In genomic region chr3:183058351-183058750, GRCh38 we compare ENCODE assay signal across 7 cellular contexts.
"Had no signal": no experiment of that assay in that cellular context is flagged by ENCODE, and none has a peak within 500 bp of the region (broad histone marks: within the 10 kb centered on the region; RNA-seq: fewer than 3 reads in every experiment).

No MANE protein-coding gene starts in this region.

- ATAC-seq: HCT116 had no signal

- H3K9ac ChIP-seq: GM23248 had no signal

- FAIRE-seq: HTR-8/SVneo had no signal

- H3K4me3 ChIP-seq: GM23248, HAP-1 had no signal

- DNase-seq: GM23248, H7, HFFc6, KBM-7 had no signal

- H3K9me3 ChIP-seq: HAP-1 had no signal

- H2AFZ ChIP-seq: GM23248 had no signal

- H3K4me1 ChIP-seq: HAP-1 had no signal

- H3K27ac ChIP-seq: GM23248 had no signal
